In the genomic region with DNA sequence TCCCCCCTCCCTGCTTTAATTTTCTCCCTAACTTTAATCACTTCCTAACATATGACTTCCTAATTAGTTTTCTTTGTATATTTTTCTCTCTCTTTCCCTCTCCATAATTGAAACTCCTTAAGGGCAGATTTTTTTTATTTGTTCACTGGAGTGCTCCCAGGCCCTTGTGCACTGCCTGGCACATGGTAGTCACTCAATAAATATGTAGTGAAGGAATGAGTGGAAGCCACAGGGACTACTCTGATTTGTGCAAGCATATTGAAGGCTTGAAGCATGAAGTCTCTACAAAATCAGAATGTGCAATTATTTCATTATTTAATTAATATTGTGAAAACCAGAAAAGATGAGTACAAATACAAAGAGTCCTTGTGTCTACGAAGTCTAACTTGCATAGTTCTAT, we compare ENCODE assay signal across 22 cellular contexts. TPM values are rescaled to one million over a fixed set of nuclear protein-coding genes. Genes with fewer than 3 reads are reported as not detected.
DNase-seq lines count a peak whose midpoint lies in the region; ATAC-seq and TF ChIP-seq lines count a peak whose summit lies in the region.
"Had no signal": no experiment of that assay in that cellular context is flagged by ENCODE, and none has a peak within 500 bp of the region (broad histone marks: within the 10 kb centered on the region; RNA-seq: fewer than 3 reads in every experiment).

No MANE protein-coding gene starts in this region.

- no peak overlapping the region for H3K9ac ChIP-seq in adipocyte (ENCODE audit: low read length)

- H3K36me3 ChIP-seq in adipocyte (ENCODE audit: control insufficient read depth, insufficient read depth, low read length, severe bottlenecking): peaks cover 5% of the 10 kb centered on the region
- no peaks in the 10 kb centered on the region for H3K36me3 ChIP-seq in CD8-positive, alpha-beta T cell (ENCODE audit: insufficient read depth, low read length)
- H3K36me3 ChIP-seq: ovary had no signal

- no peak overlapping the region for H3K27ac Mint-ChIP-seq in CD8-positive, alpha-beta T cell
- H3K27ac Mint-ChIP-seq: activated CD4-positive, alpha-beta T cell treated with anti-CD3 and anti-CD28 coated beads for 36 hours; activated CD8-positive, alpha-beta memory T cell treated with anti-CD3 and anti-CD28 coated beads, Interleukin-2, amount 10 ng/mL, durations not matched to agents 7 days and 5 days; activated T-helper 2 cell treated with anti-CD3 and anti-CD28 coated beads, Interferon-gamma antibody, Interleukin-2, Interleukin-4, amounts not matched to agents 10 μg/mL and 5 μg/mL and 100 μg/mL, durations not matched to agents 14 hours and 24 hours and 36 hours; H9; naive B cell had no signal

- H3K36me3 Mint-ChIP-seq in CD8-positive, alpha-beta T cell: no peaks in the 10 kb centered on the region
- H3K36me3 Mint-ChIP-seq: activated CD8-positive, alpha-beta memory T cell treated with anti-CD3 and anti-CD28 coated beads, Interleukin-2, amount 10 ng/mL, durations not matched to agents 7 days and 5 days; naive B cell had no signal

- peaks cover 6% of the 10 kb centered on the region for H3K27me3 Mint-ChIP-seq in CD8-positive, alpha-beta T cell (ENCODE audit: low read depth)

- H3K4me3 Mint-ChIP-seq in CD8-positive, alpha-beta T cell: no peak overlapping the region
- H3K4me3 Mint-ChIP-seq: activated CD4-positive, alpha-beta T cell treated with anti-CD3 and anti-CD28 coated beads for 36 hours; activated CD8-positive, alpha-beta memory T cell treated with anti-CD3 and anti-CD28 coated beads, Interleukin-2, amount 10 ng/mL, durations not matched to agents 7 days and 5 days; H9; naive B cell had no signal

- peaks cover 7% of the 10 kb centered on the region for H3K4me1 ChIP-seq in adipocyte (ENCODE audit: control insufficient read depth, insufficient read depth, low read length)
- no peaks in the 10 kb centered on the region for H3K4me1 ChIP-seq in CD8-positive, alpha-beta T cell (ENCODE audit: insufficient read depth, low read length)
- H3K4me1 ChIP-seq: esophagus squamous epithelium, tibial nerve had no signal

- H3K4me3 ChIP-seq in adipocyte (ENCODE audit: low read length) (no peak overlapping the region), fibroblast of pulmonary artery (replicated peaks; ENCODE audit: low read depth, low read length) (no peak overlapping the region)
- H3K4me3 ChIP-seq in CD8-positive, alpha-beta T cell (ENCODE audit: low read depth, low read length): no peak overlapping the region
- H3K4me3 ChIP-seq: esophagus squamous epithelium, K562, ovary, tibial nerve had no signal

- CTCF ChIA-PET in CD8-positive, alpha-beta T cell (lab: Charles Lee): no interaction called here

- POLR2A ChIA-PET in CD8-positive, alpha-beta T cell (lab: Charles Lee): no interaction called here

- no peaks in the 10 kb centered on the region for H3K27me3 ChIP-seq in adipocyte (replicated peaks; ENCODE audit: control insufficient read depth, insufficient read depth, low read length)
- H3K27me3 ChIP-seq in CD8-positive, alpha-beta T cell (ENCODE audit: insufficient read depth, low read length): no peaks in the 10 kb centered on the region
- H3K27me3 ChIP-seq: esophagus squamous epithelium, ovary, tibial nerve had no signal

- no peak for TF ChIP-seq CTCF in fibroblast of pulmonary artery (IDR thresholded peaks at IDR 0.05; ENCODE audit: low read length, missing control alignments)
- TF ChIP-seq CTCF in CD8-positive, alpha-beta T cell (IDR thresholded peaks at IDR 0.05): no peak

- DNase-seq in GM04504 (ENCODE audit: low read depth) (peak; percentile 25), adipocyte (ENCODE audit: low read depth) (peak; percentile 55), fibroblast of pulmonary artery (ENCODE audit: low read depth) (peak; percentile 29), AML-193 (lab: John Stamatoyannopoulos, UW) (no peak)
- DNase-seq in CD8-positive, alpha-beta T cell: no peak
- DNase-seq: activated CD4-positive, alpha-beta T cell treated with anti-CD3 and anti-CD28 coated beads for 36 hours; activated CD8-positive, alpha-beta memory T cell treated with anti-CD3 and anti-CD28 coated beads, Interleukin-2, amount 10 ng/mL, durations not matched to agents 7 days and 5 days; central memory CD4-positive, alpha-beta T cell; esophagus squamous epithelium; H9; hypothalamus; naive B cell; NCI-H1048; NCI-H510A treated with DMSO at 0.1 percent for 48 hours; ovary; stimulated activated naive CD4-positive, alpha-beta T cell treated with Interleukin-2 at 50 U/mL for 16 hours had no signal

- H3K4me1 Mint-ChIP-seq in CD8-positive, alpha-beta T cell (ENCODE audit: low read depth): no peaks in the 10 kb centered on the region
- H3K4me1 Mint-ChIP-seq: activated CD4-positive, alpha-beta T cell treated with anti-CD3 and anti-CD28 coated beads for 36 hours; activated CD8-positive, alpha-beta memory T cell treated with anti-CD3 and anti-CD28 coated beads, Interleukin-2, amount 10 ng/mL, durations not matched to agents 7 days and 5 days; naive B cell had no signal

- ATAC-seq in HG03520 (IDR thresholded peaks at IDR 0.05; ENCODE audit: unreplicated experiment): no peak
- ATAC-seq in HG02571 (IDR thresholded peaks at IDR 0.05; ENCODE audit: unreplicated experiment): no peak
- no peak for ATAC-seq in CD8-positive, alpha-beta T cell
- ATAC-seq: activated CD4-positive, alpha-beta T cell treated with anti-CD3 and anti-CD28 coated beads for 36 hours; activated CD8-positive, alpha-beta memory T cell treated with anti-CD3 and anti-CD28 coated beads, Interleukin-2, amount 10 ng/mL, durations not matched to agents 7 days and 5 days; K562 had no signal

- no peak overlapping the region for H3K27ac ChIP-seq in CD8-positive, alpha-beta T cell (ENCODE audit: low read depth, low read length)
- H3K27ac ChIP-seq: esophagus squamous epithelium, HL-60, ovary, tibial nerve had no signal

- H3K9me3 ChIP-seq in adipocyte (ENCODE audit: control insufficient read depth, low read length): no peaks in the 10 kb centered on the region
- H3K9me3 ChIP-seq in CD8-positive, alpha-beta T cell (ENCODE audit: low read length): no peaks in the 10 kb centered on the region
- H3K9me3 ChIP-seq: esophagus squamous epithelium, ovary, tibial nerve had no signal

- no peaks in the 10 kb centered on the region for H3K9me3 Mint-ChIP-seq in CD8-positive, alpha-beta T cell
- H3K9me3 Mint-ChIP-seq: activated T-helper 2 cell treated with anti-CD3 and anti-CD28 coated beads, Interferon-gamma antibody, Interleukin-2, Interleukin-4, amounts not matched to agents 10 μg/mL and 5 μg/mL and 100 μg/mL, durations not matched to agents 14 hours and 24 hours and 36 hours; H9; naive B cell had no signal

- intact Hi-C loops in CD8-positive, alpha-beta T cell (cut with DNase I, micrococcal nuclease): no loop called here

RNA-seq across cellular contexts. Expression of a gene that starts 41.5 kb away (rescaled TPM):
- total RNA-seq in CD8-positive, alpha-beta T cell: not detected
- total RNA-seq: activated CD8-positive, alpha-beta memory T cell treated with anti-CD3 and anti-CD28 coated beads, Interleukin-2, amount 10 ng/mL, durations not matched to agents 7 days and 5 days; activated T-helper 2 cell treated with anti-CD3 and anti-CD28 coated beads, Interferon-gamma antibody, Interleukin-2, Interleukin-4, amounts not matched to agents 10 μg/mL and 5 μg/mL and 100 μg/mL, durations not matched to agents 14 hours and 24 hours and 36 hours had no signal

Comparison
In these comparisons a context has a peak if more than half of its experiments do, and no peak if none do; other contexts are left out.
1. DNase-seq: peak in GM04504 (single experiment), adipocyte (single experiment) and fibroblast of pulmonary artery (single experiment); none in CD8-positive, alpha-beta T cell (0 of 7) and AML-193 (0 of 2).